ENCODE assay signal across 8 cellular contexts in genomic region chr22:30694638-30695350, GRCh38. TPM values are rescaled to one million over a fixed set of nuclear protein-coding genes. Genes with fewer than 3 reads are reported as not detected.
DNase-seq lines count a peak whose midpoint lies in the region; ATAC-seq and TF ChIP-seq lines count a peak whose summit lies in the region.

Gene OSBP2 (plus strand): TSS chr22:30694874. CDS start chr22:30694910, 36 bp downstream.

- H4K20me1 ChIP-seq in hepatocyte (ENCODE audit: insufficient read depth, poor library complexity, severe bottlenecking): no peaks in the 10 kb centered on the region

- TF ChIP-seq CTCF in ascending aorta (IDR thresholded peaks at IDR 0.05) (peak in 1 of 3 experiments; percentile 15), hepatocyte (IDR thresholded peaks at IDR 0.05; ENCODE audit: poor library complexity) (peak; percentile 4)

- WGBS in hepatocyte (ENCODE audit: low lambda C conversion rate, missing lambda C conversion rate): 2% methylated on average over 42 of the region's 88 CpGs

- intact Hi-C loops in ascending aorta (cut with DNase I): loop anchor here (2.0 kb wide), 1 partner anchor 60 kb away; the partner anchor contains the start of gene SLC35E4

- peak within 1 kb of the TSS; percentile 100 for H2AFZ ChIP-seq in hepatocyte

- peak within 1 kb of the TSS; percentile 79 for H3K9ac ChIP-seq in SK-N-MC (ENCODE audit: insufficient read length)

- no peaks in the 10 kb centered on the region for H3K79me2 ChIP-seq in hepatocyte

- H3K4me1 ChIP-seq in ascending aorta (peaks cover 0 to 8% of the 10 kb centered on the region in 2 donors), hepatocyte (ENCODE audit: insufficient read depth) (peaks cover 7% of the 10 kb centered on the region)

- H3K4me3 ChIP-seq in SK-N-MC (peak within 1 kb of the TSS; percentile 90), ascending aorta (peak within 1 kb of the TSS; percentile 73 to 74), hepatocyte (peak within 1 kb of the TSS; percentile 87)

- H3K27ac ChIP-seq in SK-N-MC (no peak within 1 kb of the TSS), ascending aorta (no peak within 1 kb of the TSS), hepatocyte (peak within 1 kb of the TSS; percentile 92)

- no peaks in the 10 kb centered on the region for H3K27me3 ChIP-seq in ascending aorta
- peaks cover 3% of the 10 kb centered on the region for H3K27me3 ChIP-seq in hepatocyte

- H3K36me3 ChIP-seq in SK-N-MC (ENCODE audit: insufficient read depth, low read length) (no peaks in the 10 kb centered on the region), ascending aorta (no peaks in the 10 kb centered on the region), hepatocyte (replicated peaks; ENCODE audit: insufficient read depth, low read depth) (no peaks in the 10 kb centered on the region)

- DNase-seq in SHP77 treated with DMSO at 0.1 percent for 48 hours (lab: John Stamatoyannopoulos, UW): peak; percentile 10
- DNase-seq in SHP77 (lab: John Stamatoyannopoulos, UW): no peak
- DNase-seq in SK-N-MC (ENCODE audit: low read depth, low spot score): no peak
- peak in 1 of 2 donors; percentile 65 for DNase-seq in ascending aorta (ENCODE audit: low spot score in 2 of 2)
- DNase-seq in hepatocyte (ENCODE audit: low spot score): peak; percentile 77
- DNase-seq in putamen (ENCODE audit: low spot score): peak; percentile 58

- H3K4me2 ChIP-seq in hepatocyte: peak within 1 kb of the TSS; percentile 99

- H3K9me3 ChIP-seq in SK-N-MC (ENCODE audit: low read depth, low read length): no peaks in the 10 kb centered on the region
- H3K9me3 ChIP-seq in ascending aorta: no peaks in the 10 kb centered on the region
- no peaks in the 10 kb centered on the region for H3K9me3 ChIP-seq in hepatocyte (ENCODE audit: low read depth)

- ATAC-seq in GM19023 (IDR thresholded peaks at IDR 0.05; ENCODE audit: unreplicated experiment) (no peak), GM21717 (IDR thresholded peaks at IDR 0.05; ENCODE audit: unreplicated experiment) (no peak)

- no peaks in the 10 kb centered on the region for H3K9me2 ChIP-seq in hepatocyte (replicated peaks; ENCODE audit: insufficient read depth)

RNA-seq across cellular contexts. Expression of gene OSBP2, which starts in this region (rescaled TPM):
- 0.53 TPM for total RNA-seq in ascending aorta
- total RNA-seq in hepatocyte: 18.8 and 23.0 TPM in 2 replicates
- 22.4 and 25.5 TPM in 2 replicates for polyA plus RNA-seq in hepatocyte

Comparison
In these comparisons a context has a peak if more than half of its experiments do, and no peak if none do; other contexts are left out.
1. RNA of gene OSBP2 (total RNA-seq): 18.8 to 23.0 TPM in hepatocyte; 0.53 TPM in ascending aorta (single experiment); every median in the first group is over 10 times any median in the second.
2. DNase-seq: peak in SHP77 treated with DMSO at 0.1 percent for 48 hours (single experiment), hepatocyte (single experiment) and putamen (single experiment); none in SHP77 (0 of 2) and SK-N-MC (single experiment).
3. Peak in every context shown above with its lines, with median percentiles within 50 percentile points of each other: H3K4me3 ChIP-seq.